In the genomic region with DNA sequence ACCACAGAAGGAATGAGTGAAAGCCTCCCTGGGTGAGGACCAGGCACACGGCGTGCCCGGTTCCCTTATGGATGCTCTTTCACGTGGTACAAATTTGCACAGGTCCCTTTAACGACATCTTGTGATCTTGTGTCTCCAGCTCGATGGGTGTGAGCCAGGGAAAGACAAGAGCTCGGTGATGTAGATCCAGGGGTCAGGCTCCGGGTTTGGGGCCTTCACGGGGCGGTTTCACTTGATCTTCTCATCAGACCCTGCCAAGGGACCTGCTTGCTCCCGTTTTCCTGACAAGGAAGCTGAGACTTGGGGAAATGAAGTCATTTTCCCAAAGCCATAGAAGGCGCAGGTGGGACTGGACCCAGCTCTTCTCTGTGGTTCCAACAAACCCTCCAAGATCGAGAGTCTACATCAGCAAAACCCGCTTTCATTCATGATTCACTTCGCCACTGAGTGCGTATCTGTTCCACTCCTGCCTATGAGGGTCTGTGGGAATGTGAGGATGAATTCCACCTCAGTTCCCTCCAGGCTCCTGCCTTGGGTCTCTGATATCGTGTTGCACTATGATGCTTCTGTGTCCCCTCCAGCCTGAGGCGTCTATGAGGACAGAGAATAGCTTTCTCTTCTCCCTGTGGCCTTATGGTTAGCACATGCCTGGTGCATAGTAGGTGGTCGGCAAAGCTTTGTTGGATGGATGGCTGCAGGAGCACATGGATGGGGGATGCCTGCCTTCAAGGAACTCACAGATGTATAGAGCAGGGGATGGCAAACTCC, we compare ENCODE assay signal across 17 cellular contexts. TPM values are rescaled to one million over a fixed set of nuclear protein-coding genes. Genes with fewer than 3 reads are reported as not detected.
DNase-seq lines count a peak whose midpoint lies in the region; ATAC-seq and TF ChIP-seq lines count a peak whose summit lies in the region.
"Had no signal": no experiment of that assay in that cellular context is flagged by ENCODE, and none has a peak within 500 bp of the region (broad histone marks: within the 10 kb centered on the region; RNA-seq: fewer than 3 reads in every experiment).

No MANE protein-coding gene starts in this region.

- H3K36me3 ChIP-seq in right atrium auricular region = no peaks in the 10 kb centered on the region
- no peaks in the 10 kb centered on the region for H3K36me3 ChIP-seq in colonic mucosa
- H3K36me3 ChIP-seq in vagina = no peaks in the 10 kb centered on the region

- H3K9ac ChIP-seq in colonic mucosa (ENCODE audit: low read depth in 2 of 2, low read length in 2 of 2) = no peak overlapping the region
- H3K9ac ChIP-seq: BLaER1 treated with 17β-estradiol and CSF1 and Interleukin-3, amounts not matched to agents 10 nM and 100 nM had no signal

- H3K27me3 ChIP-seq in right atrium auricular region (no peaks in the 10 kb centered on the region), colonic mucosa (no peaks in the 10 kb centered on the region), vagina (no peaks in the 10 kb centered on the region)
- H3K27me3 ChIP-seq: BLaER1 treated with 17β-estradiol and CSF1 and Interleukin-3, amounts not matched to agents 10 nM and 100 nM had no signal

- intact Hi-C loops in left ventricle myocardium superior (cut with micrococcal nuclease) (no loop called here), colonic mucosa (cut with DNase I) (no loop called here), vagina (cut with DNase I) (no loop called here)

- TF ChIP-seq CTCF in right atrium auricular region (IDR thresholded peaks at IDR 0.05) (no peak), colonic mucosa (IDR thresholded peaks at IDR 0.05) (no peak), vagina (IDR thresholded peaks at IDR 0.05) (no peak)

- ATAC-seq in left ventricle myocardium superior (no peak), left lobe of liver (no peak), GM21619 (IDR thresholded peaks at IDR 0.05; ENCODE audit: unreplicated experiment) (no peak), GM21737 (IDR thresholded peaks at IDR 0.05; ENCODE audit: unreplicated experiment) (no peak)
- ATAC-seq: CD8-positive, alpha-beta T cell; GM23338; HCT116 had no signal

- H3K4me3 ChIP-seq in right atrium auricular region (no peak overlapping the region), colonic mucosa (no peak overlapping the region), vagina (no peak overlapping the region)
- H3K4me3 ChIP-seq: BLaER1 treated with 17β-estradiol and CSF1 and Interleukin-3, amounts not matched to agents 10 nM and 100 nM; GM23338 had no signal

- H3K9me3 ChIP-seq in right atrium auricular region = no peaks in the 10 kb centered on the region
- H3K9me3 ChIP-seq in colonic mucosa = no peaks in the 10 kb centered on the region
- no peaks in the 10 kb centered on the region for H3K9me3 ChIP-seq in vagina

- no peak for TF ChIP-seq POLR2A in vagina (IDR thresholded peaks at IDR 0.05)

- H3K27ac ChIP-seq in right atrium auricular region (no peak overlapping the region), colonic mucosa (no peak overlapping the region), vagina (no peak overlapping the region)
- H3K27ac ChIP-seq: BLaER1 treated with 17β-estradiol and CSF1 and Interleukin-3, amounts not matched to agents 10 nM and 100 nM had no signal

- DNase-seq in right atrium auricular region (ENCODE audit: low spot score) (peak; percentile 34), left ventricle myocardium superior (no peak), colonic mucosa (peak; percentile 9), left lobe of liver (ENCODE audit: low spot score) (peak; percentile 24), vagina (ENCODE audit: extremely low spot score in 2 of 2) (peak; percentile 75 to 87)
- DNase-seq: Calu3, DMS79 treated with DMSO at 0.1 percent for 48 hours, GF-D8, HFFc6, IMR-90 had no signal

- H3K4me1 ChIP-seq in right atrium auricular region = peaks cover 0 to 11% of the 10 kb centered on the region in 2 donors
- no peaks in the 10 kb centered on the region for H3K4me1 ChIP-seq in colonic mucosa
- H3K4me1 ChIP-seq in vagina = no peaks in the 10 kb centered on the region

RNA-seq across cellular contexts. Expression of a gene that starts 45.0 kb away (rescaled TPM):
- total RNA-seq in right atrium auricular region (10 to 100 TPM; 10.2 to 29.4 TPM), left ventricle myocardium superior (6.8 TPM), colonic mucosa (10 to 100 TPM in 1 of 2 donors, 1 to 10 TPM in 1; 8.3 to 16.4 TPM), left lobe of liver (260 TPM), vagina (40.8 TPM)
- total RNA-seq: B cell; CD8-positive, alpha-beta T cell; HFFc6 had no signal
